In the genomic region with DNA sequence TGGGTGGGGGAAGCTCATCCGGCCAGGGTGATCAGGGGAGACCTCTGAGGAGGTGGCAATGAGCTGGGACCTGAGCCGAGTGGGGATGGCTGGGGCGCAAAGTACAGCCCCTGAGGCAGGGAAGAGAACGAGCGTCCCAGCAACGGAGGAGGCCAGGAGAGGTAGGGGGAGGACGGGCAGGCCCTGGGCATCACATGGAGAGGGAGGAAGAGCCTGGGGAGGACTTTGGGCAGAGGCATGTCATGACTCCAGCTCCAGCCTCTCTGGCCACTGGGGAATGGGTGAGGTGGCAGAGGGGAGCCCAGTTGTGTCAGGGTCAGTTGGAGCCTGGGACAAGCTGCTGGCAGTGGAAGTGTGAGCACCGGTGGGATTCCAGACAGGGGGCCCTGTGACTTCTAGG, we compare ENCODE assay signal across 24 cellular contexts. TPM values are rescaled to one million over a fixed set of nuclear protein-coding genes. Genes with fewer than 3 reads are reported as not detected.
"Had no signal": no experiment of that assay in that cellular context is flagged by ENCODE, and none has a peak within 500 bp of the region (broad histone marks: within the 10 kb centered on the region; RNA-seq: fewer than 3 reads in every experiment).

No MANE protein-coding gene starts in this region.

- H3K4me3 ChIP-seq: body of pancreas, cardiac muscle cell, hepatocyte, sigmoid colon, smooth muscle cell, transverse colon had no signal

- H3K4me1 ChIP-seq: body of pancreas had no signal

- H3K27me3 Mint-ChIP-seq: activated CD4-positive, alpha-beta memory T cell treated with anti-CD3 and anti-CD28 coated beads, Interleukin-2, amount 10 ng/mL, durations not matched to agents 7 days and 5 days; activated CD4-positive, alpha-beta T cell treated with anti-CD3 and anti-CD28 coated beads, Interleukin-2, amount 10 ng/mL, durations not matched to agents 24 days and 14 days; memory B cell; natural killer cell treated with Interleukin-12 subunit alpha and Interleukin-12 subunit beta and Interleukin-15 and Interleukin-18, amount 100 ng/mL, for 72 hours; stimulated activated naive B cell treated with anti-CD40 and anti-IgM and Interleukin-4, amounts not matched to agents 10 μg/mL and 1 μg/mL and 100 μg/mL, for 72 hours had no signal

- H3K36me3 ChIP-seq: cardiac muscle cell had no signal

- ATAC-seq: activated CD4-positive, CD25-positive, alpha-beta regulatory T cell treated with anti-CD3 and anti-CD28 coated beads, Interleukin-2, amount 50 U/mL, for 24 hours; activated T-cell treated with anti-CD3 and anti-CD28 coated beads, Interleukin-2, amount 50 U/mL, for 72 hours; body of pancreas; natural killer cell treated with Interleukin-12 subunit alpha and Interleukin-12 subunit beta and Interleukin-15 and Interleukin-18, amount 100 ng/mL, for 72 hours; stimulated activated naive B cell treated with anti-CD40 and anti-IgM and Interleukin-4, amounts not matched to agents 10 μg/mL and 1 μg/mL and 100 μg/mL, for 72 hours had no signal

- FAIRE-seq: colon, urothelium cell line had no signal

- H3K4me3 Mint-ChIP-seq: activated CD4-positive, alpha-beta memory T cell treated with anti-CD3 and anti-CD28 coated beads, Interleukin-2, amount 10 ng/mL, durations not matched to agents 7 days and 5 days; activated CD4-positive, alpha-beta T cell treated with anti-CD3 and anti-CD28 coated beads, Interleukin-2, amount 10 ng/mL, durations not matched to agents 24 days and 14 days; activated naive CD4-positive, alpha-beta T cell treated with anti-CD3 and anti-CD28 coated beads for 36 hours; activated T-cell treated with anti-CD3 and anti-CD28 coated beads, Interleukin-2, amount 50 U/mL, for 72 hours; immature natural killer cell; memory B cell; natural killer cell treated with Interleukin-12 subunit alpha and Interleukin-12 subunit beta and Interleukin-15 and Interleukin-18, amount 100 ng/mL, for 72 hours; stimulated activated naive B cell treated with anti-CD40 and anti-IgM and Interleukin-4, amounts not matched to agents 10 μg/mL and 1 μg/mL and 100 μg/mL, for 72 hours had no signal

- H3K9me3 ChIP-seq: body of pancreas, sigmoid colon, transverse colon had no signal

- H2AFZ ChIP-seq: hepatocyte had no signal

- H3K27me3 ChIP-seq: body of pancreas, cardiac muscle cell, hepatocyte, sigmoid colon, transverse colon had no signal

- H3K4me2 ChIP-seq: hepatocyte, smooth muscle cell had no signal

- H3K27ac Mint-ChIP-seq: activated CD4-positive, alpha-beta memory T cell treated with anti-CD3 and anti-CD28 coated beads, Interleukin-2, amount 10 ng/mL, durations not matched to agents 7 days and 5 days; activated CD4-positive, alpha-beta T cell treated with anti-CD3 and anti-CD28 coated beads, Interleukin-2, amount 10 ng/mL, durations not matched to agents 24 days and 14 days; activated naive CD4-positive, alpha-beta T cell treated with anti-CD3 and anti-CD28 coated beads for 36 hours; activated T-cell treated with anti-CD3 and anti-CD28 coated beads, Interleukin-2, amount 50 U/mL, for 72 hours; memory B cell; natural killer cell treated with Interleukin-12 subunit alpha and Interleukin-12 subunit beta and Interleukin-15 and Interleukin-18, amount 100 ng/mL, for 72 hours; stimulated activated naive B cell treated with anti-CD40 and anti-IgM and Interleukin-4, amounts not matched to agents 10 μg/mL and 1 μg/mL and 100 μg/mL, for 72 hours had no signal

- DNase-seq: activated CD4-positive, alpha-beta memory T cell treated with anti-CD3 and anti-CD28 coated beads, Interleukin-2, amount 10 ng/mL, durations not matched to agents 7 days and 5 days; activated CD4-positive, alpha-beta T cell treated with anti-CD3 and anti-CD28 coated beads, Interleukin-2, amount 10 ng/mL, durations not matched to agents 24 days and 14 days; activated effector memory CD4-positive, alpha-beta T cell treated with Interleukin-2 at 50 U/mL for 16 hours; activated naive CD4-positive, alpha-beta T cell treated with anti-CD3 and anti-CD28 coated beads for 36 hours; activated T-cell treated with anti-CD3 and anti-CD28 coated beads, Interleukin-2, amount 50 U/mL, for 72 hours; body of pancreas; effector memory CD4-positive, alpha-beta T cell; foreskin melanocyte; immature natural killer cell; kidney glomerular epithelial cell; sigmoid colon; stimulated activated CD4-positive, alpha-beta T cell treated with anti-CD3 and anti-CD28 coated beads, Interleukin-15, amount 100 ng/mL, for 24 hours; stimulated activated naive B cell treated with anti-CD40 and anti-IgM and Interleukin-4, amounts not matched to agents 10 μg/mL and 1 μg/mL and 100 μg/mL, for 72 hours; transverse colon had no signal

- H3K4me1 Mint-ChIP-seq: activated CD4-positive, alpha-beta T cell treated with anti-CD3 and anti-CD28 coated beads, Interleukin-2, amount 10 ng/mL, durations not matched to agents 24 days and 14 days; immature natural killer cell had no signal

- H3K27ac ChIP-seq: body of pancreas, cardiac muscle cell, hepatocyte, sigmoid colon, transverse colon had no signal

RNA-seq across cellular contexts. Expression of gene CSDC2, which starts 17.3 kb away (rescaled TPM):
- total RNA-seq: activated CD4-positive, alpha-beta memory T cell treated with anti-CD3 and anti-CD28 coated beads, Interleukin-2, amount 10 ng/mL, durations not matched to agents 7 days and 5 days; activated CD4-positive, alpha-beta T cell treated with anti-CD3 and anti-CD28 coated beads, Interleukin-2, amount 10 ng/mL, durations not matched to agents 24 days and 14 days; activated naive CD4-positive, alpha-beta T cell treated with anti-CD3 and anti-CD28 coated beads for 36 hours; activated T-cell treated with anti-CD3 and anti-CD28 coated beads, Interleukin-2, amount 50 U/mL, for 72 hours; dermis microvascular lymphatic vessel endothelial cell; natural killer cell treated with Interleukin-12 subunit alpha and Interleukin-12 subunit beta and Interleukin-15 and Interleukin-18, amount 100 ng/mL, for 72 hours; T-helper 2 cell treated with Interferon-gamma antibody and Interleukin-4, amounts not matched to agents 100 ng/mL and 5 ng/mL, for 36 hours had no signal
- polyA plus RNA-seq: immature natural killer cell had no signal
